1 cellular context compared by ENCODE assay signal in the genomic region with DNA sequence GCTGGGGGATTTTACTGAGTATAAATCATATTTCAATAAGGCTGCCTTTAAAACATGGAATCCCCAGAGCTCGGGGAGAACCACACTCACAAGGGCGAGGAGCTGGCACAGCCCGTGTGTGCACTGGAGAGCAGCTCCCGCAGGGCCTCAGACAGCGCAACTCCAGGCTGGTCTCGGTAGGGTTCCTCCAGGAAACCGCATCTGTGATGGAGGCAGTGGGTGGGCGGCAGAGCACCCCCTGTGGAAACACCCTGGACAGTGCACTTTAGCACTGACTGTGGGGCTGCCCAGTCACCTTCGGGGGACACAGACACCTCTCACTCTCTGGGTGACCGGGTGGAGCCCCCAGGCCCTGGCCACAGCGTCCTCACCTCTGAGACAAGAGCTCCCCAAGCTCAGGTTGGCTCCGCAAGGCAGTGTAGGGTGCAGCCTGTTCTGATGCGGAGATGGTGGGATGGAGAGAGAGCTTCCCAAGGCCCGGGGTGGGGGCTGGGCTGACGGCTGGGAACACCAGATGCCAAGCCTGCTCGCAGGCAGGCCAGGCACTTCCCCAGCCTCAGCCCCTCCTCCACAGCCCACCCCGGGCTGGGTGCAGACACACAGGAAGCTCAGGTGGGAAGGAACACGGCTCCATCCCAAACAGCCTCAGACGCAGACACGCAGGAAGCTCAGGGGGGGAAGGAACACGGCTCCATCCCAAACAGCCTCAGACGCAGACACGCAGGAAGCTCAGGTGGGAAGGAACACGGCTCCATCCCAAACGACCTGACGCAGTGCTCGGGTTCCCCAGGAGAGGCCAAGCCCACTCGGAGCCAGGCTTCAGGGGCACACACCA.
TF ChIP-seq lines count a peak whose summit lies in the region.

No MANE protein-coding gene starts in this region.

TF ChIP-seq in WTC11, 78 proteins besides CTCF, POLR2A, EP300 and RAD21 (continued from another document):
- TF ChIP-seq, protein P1, sequence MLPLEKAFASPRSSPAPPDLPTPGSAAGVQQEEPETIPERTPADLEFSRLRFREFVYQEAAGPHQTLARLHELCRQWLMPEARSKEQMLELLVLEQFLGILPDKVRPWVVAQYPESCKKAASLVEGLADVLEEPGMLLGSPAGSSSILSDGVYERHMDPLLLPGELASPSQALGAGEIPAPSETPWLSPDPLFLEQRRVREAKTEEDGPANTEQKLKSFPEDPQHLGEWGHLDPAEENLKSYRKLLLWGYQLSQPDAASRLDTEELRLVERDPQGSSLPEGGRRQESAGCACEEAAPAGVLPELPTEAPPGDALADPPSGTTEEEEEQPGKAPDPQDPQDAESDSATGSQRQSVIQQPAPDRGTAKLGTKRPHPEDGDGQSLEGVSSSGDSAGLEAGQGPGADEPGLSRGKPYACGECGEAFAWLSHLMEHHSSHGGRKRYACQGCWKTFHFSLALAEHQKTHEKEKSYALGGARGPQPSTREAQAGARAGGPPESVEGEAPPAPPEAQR (CRISPR knock-in tag; IDR thresholded peaks at IDR 0.05) = no peak
